Comparison of ENCODE assay signal across 23 cellular contexts in the genomic region with DNA sequence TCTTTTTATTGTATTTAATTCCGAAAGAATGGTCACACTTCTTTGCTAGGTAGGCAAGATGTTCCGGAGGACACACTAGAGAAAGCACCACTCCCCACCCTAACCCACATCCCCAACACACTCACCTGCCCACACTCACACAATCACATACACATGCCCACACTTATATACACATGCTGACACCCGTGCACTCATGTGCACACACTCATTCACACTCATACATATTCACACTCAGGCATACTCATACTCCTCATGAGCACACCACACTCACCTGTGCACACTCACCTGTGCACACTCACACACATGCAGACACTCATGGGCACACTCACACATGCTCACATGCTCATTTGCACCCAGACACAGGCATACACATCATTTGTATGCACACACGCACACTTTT. TPM values are rescaled to one million over a fixed set of nuclear protein-coding genes. Genes with fewer than 3 reads are reported as not detected.
DNase-seq lines count a peak whose midpoint lies in the region; ATAC-seq, FAIRE-seq and TF ChIP-seq lines count a peak whose summit lies in the region.
"Had no signal": no experiment of that assay in that cellular context is flagged by ENCODE, and none has a peak within 500 bp of the region (broad histone marks: within the 10 kb centered on the region; RNA-seq: fewer than 3 reads in every experiment).

No MANE protein-coding gene starts in this region.

- intact Hi-C loops in left ventricle myocardium inferior (cut with micrococcal nuclease): no loop called here
- intact Hi-C loops in upper lobe of right lung (cut with DNase I): no loop called here

- H2BK120ac ChIP-seq in H1 (replicated peaks; ENCODE audit: low read depth, low read length): no peak overlapping the region
- no peak overlapping the region for H2BK120ac ChIP-seq in neuronal stem cell (ENCODE audit: low read depth, low read length)

- no peak overlapping the region for H3K4me3 Mint-ChIP-seq in HFFc6
- H3K4me3 Mint-ChIP-seq: CD14-positive monocyte; CD4-positive, alpha-beta memory T cell; H9; IgD-negative memory B cell had no signal

- no peak overlapping the region for H3K56ac ChIP-seq in H1 (replicated peaks; ENCODE audit: insufficient read length, low read depth, low read length)

- peaks cover 31% of the 10 kb centered on the region for H3K27me3 Mint-ChIP-seq in HFFc6 (ENCODE audit: insufficient read depth)
- H3K27me3 Mint-ChIP-seq: IgD-negative memory B cell had no signal

- TF ChIP-seq CTCF in left ventricle myocardium inferior (IDR thresholded peaks at IDR 0.05; ENCODE audit: borderline replicate concordance) (no peak), right atrium auricular region (IDR thresholded peaks at IDR 0.05) (no peak), H1 (IDR thresholded peaks at IDR 0.05; ENCODE audit: control extremely low read depth in 1 of 3, insufficient read depth in 1 of 3, low read depth in 1 of 3, low read length in 3 of 3) (no peak), upper lobe of right lung (IDR thresholded peaks at IDR 0.05) (no peak), HFFc6 (IDR thresholded peaks at IDR 0.05) (no peak)

- H4K20me1 ChIP-seq in H1 (replicated peaks in 1 of 2; ENCODE audit: control insufficient read depth in 1 of 2, insufficient read depth in 2 of 2, low read length in 2 of 2): no peaks in the 10 kb centered on the region
- H4K20me1 ChIP-seq: BLaER1 had no signal

- H3K23ac ChIP-seq in H1 (ENCODE audit: insufficient read length) (no peak overlapping the region), neuronal stem cell (ENCODE audit: low read depth, low read length, poor library complexity) (peak overlapping the region; percentile 38)

- WGBS in H1 (ENCODE audit: extremely low coverage in 1 of 2, insufficient coverage in 1 of 2, insufficient read length in 1 of 2, insufficient replicate concordance in 2 of 2, low coverage in 1 of 2, low lambda C conversion rate in 2 of 2, missing lambda C conversion rate in 1 of 2), 2 experiments: 83% methylated on average over 4 of the region's 4 CpGs; no CpG with 5 or more reads in 1 of the 2 experiments
- WGBS in neuronal stem cell (ENCODE audit: extremely low coverage in 2 of 2, insufficient read length in 2 of 2, insufficient replicate concordance in 1 of 2), 2 donors: no CpG with 5 or more reads among the region's 4 CpGs

- H2BK12ac ChIP-seq in H1 (ENCODE audit: low read depth, low read length) (peak overlapping the region; percentile 56; the same call in 1 of the 2 replicates), neuronal stem cell (ENCODE audit: low read length) (no peak overlapping the region)

- ATAC-seq in upper lobe of right lung: peak; percentile 30
- ATAC-seq: A549 had no signal

- H3K79me2 ChIP-seq in H1 (ENCODE audit: control insufficient read depth in 1 of 2, insufficient read depth in 2 of 2, low read length in 2 of 2): no peaks in the 10 kb centered on the region

- H2BK20ac ChIP-seq in H1 (ENCODE audit: low read length): no peak overlapping the region

- CTCF ChIA-PET in H1 (lab: Charles Lee; ENCODE audit: partially characterized antibody): interaction anchor here (0.9 kb wide), 1 partner anchor 15 kb away, joined by 3 read pairs; no protein-coding TSS in a partner anchor

- H3K27ac ChIP-seq in left ventricle myocardium inferior (replicated peaks) (peak overlapping the region; percentile 63), right atrium auricular region (no peak overlapping the region), H1 (ENCODE audit: low read depth, low read length) (no peak overlapping the region), neuronal stem cell (replicated peaks; ENCODE audit: low read length) (no peak overlapping the region), upper lobe of right lung (no peak overlapping the region)
- H3K27ac ChIP-seq: 22Rv1, A549, HL-60 had no signal

- no peak overlapping the region for H3K27ac Mint-ChIP-seq in HFFc6
- H3K27ac Mint-ChIP-seq: H9, IgD-negative memory B cell had no signal

- H2BK5ac ChIP-seq in H1 (ENCODE audit: low read depth, low read length) (peak overlapping the region; percentile 46; the same call in 1 of the 2 replicates), neuronal stem cell (ENCODE audit: low read length) (no peak overlapping the region)

- DNase-seq in left ventricle myocardium inferior: no peak
- DNase-seq in right atrium auricular region (ENCODE audit: low spot score): no peak
- no peak for DNase-seq in H1 (ENCODE audit: low read depth in 1 of 2, low spot score in 2 of 2)
- no peak for DNase-seq in neuronal stem cell (ENCODE audit: low spot score)
- DNase-seq in upper lobe of right lung: no peak
- no peak for DNase-seq in activated effector memory CD4-positive, alpha-beta T cell treated with anti-CD3 and anti-CD28 coated beads, Interleukin-2, amount 50 U/mL, for 16 hours
- no peak for DNase-seq in DMS 273 treated with DMSO at 0.1 percent for 48 hours (lab: John Stamatoyannopoulos, UW)
- DNase-seq in HFFc6: no peak
- DNase-seq: CD4-positive, alpha-beta memory T cell; DND-41; EL; GOT3; KBM-7 had no signal

- H4K91ac ChIP-seq in H1 (replicated peaks; ENCODE audit: insufficient read length, low read length) (peak overlapping the region; percentile 63), neuronal stem cell (ENCODE audit: low read depth, low read length, poor library complexity) (no peak overlapping the region)

- H3K18ac ChIP-seq in H1 (ENCODE audit: extremely low read depth, low read length) (peak overlapping the region; percentile 33; the same call in 1 of the 2 replicates), neuronal stem cell (ENCODE audit: low read length) (peak overlapping the region; percentile 9)

- H3K4me2 ChIP-seq in H1 (ENCODE audit: insufficient read depth in 1 of 2, low read depth in 2 of 2, low read length in 2 of 2) (no peak overlapping the region), neuronal stem cell (ENCODE audit: insufficient read depth, low read length, poor library complexity, severe bottlenecking) (no peak overlapping the region)
- H3K4me2 ChIP-seq: A549, BLaER1 had no signal

- H3K36me3 Mint-ChIP-seq in HFFc6 (ENCODE audit: low read depth): no peaks in the 10 kb centered on the region
- H3K36me3 Mint-ChIP-seq: CD14-positive monocyte; CD4-positive, alpha-beta memory T cell; IgD-negative memory B cell had no signal

- H3K4me3 ChIP-seq in left ventricle myocardium inferior (no peak overlapping the region), right atrium auricular region (no peak overlapping the region), H1 (ENCODE audit: extremely low read depth in 1 of 4, insufficient read depth in 2 of 4, low read depth in 3 of 4, low read length in 4 of 4) (no peak overlapping the region), neuronal stem cell (ENCODE audit: low read length in 2 of 2) (peak overlapping the region in 1 of 2 donors; percentile 65), upper lobe of right lung (no peak overlapping the region)
- H3K4me3 ChIP-seq: A549, BLaER1 had no signal

- 0 out of 2 replicates have a peak overlapping the region, but pooled peaks have one; percentile 90 for H2AFZ ChIP-seq in H1 (ENCODE audit: low read length)
- no peak overlapping the region for H2AFZ ChIP-seq in neuronal stem cell (ENCODE audit: low read length)

- H3K79me1 ChIP-seq in H1 (ENCODE audit: low read depth, low read length): no peaks in the 10 kb centered on the region
- H3K79me1 ChIP-seq in neuronal stem cell (ENCODE audit: low read depth, low read length): no peaks in the 10 kb centered on the region

- no peaks in the 10 kb centered on the region for H3K9me3 ChIP-seq in left ventricle myocardium inferior (replicated peaks)
- no peaks in the 10 kb centered on the region for H3K9me3 ChIP-seq in right atrium auricular region
- H3K9me3 ChIP-seq in H1 (ENCODE audit: insufficient read depth in 2 of 2, low read depth in 1 of 2, low read length in 1 of 2): no peaks in the 10 kb centered on the region
- peaks cover 0 to 4% of the 10 kb centered on the region in 2 donors for H3K9me3 ChIP-seq in neuronal stem cell (replicated peaks in 1 of 2; ENCODE audit: control insufficient read depth in 2 of 2, insufficient read depth in 1 of 2, low read depth in 1 of 2, low read length in 2 of 2)
- H3K9me3 ChIP-seq in upper lobe of right lung: no peaks in the 10 kb centered on the region
- H3K9me3 ChIP-seq: A549, BLaER1 had no signal

- H3K4ac ChIP-seq in H1 (replicated peaks; ENCODE audit: insufficient read length, low read depth, low read length): no peak overlapping the region
- H3K4ac ChIP-seq in neuronal stem cell (ENCODE audit: low read length): no peak overlapping the region

- POLR2A ChIA-PET in H1 (lab: Charles Lee; ENCODE audit: partially characterized antibody): no interaction called here

- no peaks in the 10 kb centered on the region for H3K27me3 ChIP-seq in left ventricle myocardium inferior (ENCODE audit: low read depth)
- no peaks in the 10 kb centered on the region for H3K27me3 ChIP-seq in right atrium auricular region
- H3K27me3 ChIP-seq in H1 (replicated peaks in 1 of 4; ENCODE audit: control insufficient read depth in 3 of 4, extremely low read depth in 1 of 4, insufficient read depth in 3 of 4, low read length in 3 of 4): no peaks in the 10 kb centered on the region
- H3K27me3 ChIP-seq in neuronal stem cell (ENCODE audit: control insufficient read depth in 3 of 3, insufficient read depth in 3 of 3, low read depth in 1 of 3, low read length in 3 of 3): peaks cover 0 to 9% (median 0%) of the 10 kb centered on the region in 3 experiments
- H3K27me3 ChIP-seq in upper lobe of right lung: no peaks in the 10 kb centered on the region
- H3K27me3 ChIP-seq: BLaER1 had no signal

- TF ChIP-seq RAD21 in H1 (IDR thresholded peaks at IDR 0.05 in 1 of 2, conservative IDR thresholded peaks at IDR 0.05 in 1 of 2; ENCODE audit: low read depth in 2 of 2, low read length in 2 of 2): no peak

- no peaks in the 10 kb centered on the region for H3K9me3 Mint-ChIP-seq in HFFc6
- H3K9me3 Mint-ChIP-seq: CD4-positive, alpha-beta memory T cell; H9; IgD-negative memory B cell had no signal

- peak overlapping the region; percentile 48 for H2BK15ac ChIP-seq in H1 (ENCODE audit: low read length)
- H2BK15ac ChIP-seq in neuronal stem cell (ENCODE audit: low read length): no peak overlapping the region

- H4K5ac ChIP-seq in H1 (ENCODE audit: insufficient read length, low read depth, low read length): no peak overlapping the region

- no peaks in the 10 kb centered on the region; the same call in 1 of the 2 replicates for H3K23me2 ChIP-seq in H1 (ENCODE audit: low read depth, low read length)

- H4K8ac ChIP-seq in H1 (ENCODE audit: extremely low read depth, insufficient read depth, low read length): no peak overlapping the region
- H4K8ac ChIP-seq in neuronal stem cell (ENCODE audit: low read depth, low read length): no peak overlapping the region

- no peaks in the 10 kb centered on the region for H3K4me1 Mint-ChIP-seq in HFFc6 (ENCODE audit: low read depth)
- H3K4me1 Mint-ChIP-seq: CD4-positive, alpha-beta memory T cell; IgD-negative memory B cell had no signal

- no peak for TF ChIP-seq EP300 in H1 (IDR thresholded peaks at IDR 0.05; ENCODE audit: borderline replicate concordance in 1 of 2, low read depth in 2 of 2, low read length in 2 of 2)

- no peak overlapping the region for H3K9ac ChIP-seq in H1 (replicated peaks in 1 of 4; ENCODE audit: extremely low read depth in 1 of 4, low read depth in 3 of 4, low read length in 3 of 4)
- H3K9ac ChIP-seq in neuronal stem cell (ENCODE audit: low read depth, low read length, poor library complexity): no peak overlapping the region
- H3K9ac ChIP-seq: BLaER1 had no signal

- H3K4me1 ChIP-seq in left ventricle myocardium inferior: peaks cover 15% of the 10 kb centered on the region
- H3K4me1 ChIP-seq in right atrium auricular region: peaks cover 0 to 14% of the 10 kb centered on the region in 2 donors
- no peaks in the 10 kb centered on the region; a peak in 2 of 7 replicates for H3K4me1 ChIP-seq in H1 (replicated peaks in 1 of 4; ENCODE audit: control insufficient read depth in 3 of 4, insufficient read depth in 4 of 4, low read length in 3 of 4)
- peaks cover 0 to 7% of the 10 kb centered on the region in 2 donors for H3K4me1 ChIP-seq in neuronal stem cell (ENCODE audit: control insufficient read depth in 2 of 2, insufficient read depth in 1 of 2, low read depth in 1 of 2, low read length in 2 of 2)
- H3K4me1 ChIP-seq in upper lobe of right lung: no peaks in the 10 kb centered on the region
- H3K4me1 ChIP-seq: A549 had no signal

- H3K36me3 ChIP-seq in left ventricle myocardium inferior: peaks cover 8% of the 10 kb centered on the region
- H3K36me3 ChIP-seq in right atrium auricular region: no peaks in the 10 kb centered on the region
- no peaks in the 10 kb centered on the region for H3K36me3 ChIP-seq in H1 (ENCODE audit: control insufficient read depth in 2 of 4, insufficient read depth in 4 of 4, low read length in 3 of 4)
- peaks cover 0 to 6% of the 10 kb centered on the region in 2 donors for H3K36me3 ChIP-seq in neuronal stem cell (replicated peaks in 1 of 2; ENCODE audit: control insufficient read depth in 2 of 2, insufficient read depth in 2 of 2, low read length in 2 of 2)
- no peaks in the 10 kb centered on the region for H3K36me3 ChIP-seq in upper lobe of right lung

- no peak overlapping the region for H3K14ac ChIP-seq in H1 (ENCODE audit: insufficient read length)
- no peak overlapping the region for H3K14ac ChIP-seq in neuronal stem cell (ENCODE audit: low read length)

- TF ChIP-seq POLR2A in H1 (IDR thresholded peaks at IDR 0.05; ENCODE audit: control extremely low read depth in 1 of 2, low read depth in 2 of 2, low read length in 2 of 2): no peak

- peak overlapping the region; percentile 91; the same call in 1 of the 2 replicates for H2AK5ac ChIP-seq in H1 (ENCODE audit: low read depth, low read length)
- H2AK5ac ChIP-seq in neuronal stem cell (ENCODE audit: low read depth, low read length): no peak overlapping the region

- no peak for FAIRE-seq in H1 (lab: Jason Lieb, UNC)
- FAIRE-seq: A549, GM12891 had no signal

RNA-seq across cellular contexts. Expression of a gene that starts 21.4 kb away (rescaled TPM):
- 6.4 TPM for total RNA-seq in left ventricle myocardium inferior
- 1 to 10 TPM in 1 of 2 donors, not detected in 1; 2.6 TPM for total RNA-seq in right atrium auricular region
- not detected in 2 replicates for total RNA-seq in H1 (2021; fragmentation: NEBNext Ultra II Directional; extraction: Animal tissue kit (Norgen Biotek cat#: 25700))
- 0.08 TPM in 1 of 2 replicates, not detected in the other for polyA plus RNA-seq in H1 (2011; rRNA removed)
- polyA plus RNA-seq in H1 (2011; cell fraction: cytosol; rRNA removed): not detected
- not detected for polyA plus RNA-seq in H1 (2011; cell fraction: nucleus; rRNA removed)
- polyA plus RNA-seq in H1 (2012, experiment 1 of 2): 0.13 TPM in 1 of 4 replicates, not detected in the others
- polyA plus RNA-seq in H1 (2012, experiment 2 of 2): not detected
- not detected for polyA plus RNA-seq in H1 (2013, experiment 1 of 2)
- not detected for polyA plus RNA-seq in H1 (2013, experiment 2 of 2)
- not detected in 2 replicates for polyA minus RNA-seq in H1 (2011; rRNA and poly(A)+ RNA removed)
- not detected for polyA minus RNA-seq in H1 (2011; cell fraction: cytosol; rRNA and poly(A)+ RNA removed)
- not detected for polyA minus RNA-seq in H1 (2011; cell fraction: nucleus; rRNA and poly(A)+ RNA removed)
- polyA plus RNA-seq in neuronal stem cell (2013, experiment 1 of 2): 15.9 TPM
- polyA plus RNA-seq in neuronal stem cell (2013, experiment 2 of 2): 15.6 TPM
- not detected for total RNA-seq in upper lobe of right lung
- total RNA-seq in HFFc6 (2021; fragmentation: NEBNext Ultra II Directional; extraction: Animal tissue kit (Norgen Biotek cat#: 25700)): not detected
- total RNA-seq: CD4-positive, alpha-beta memory T cell; G401; H9; HT1080 had no signal
- polyA plus RNA-seq: A549; CD14-positive monocyte; CD4-positive, alpha-beta memory T cell; IgD-negative memory B cell had no signal
